22 cellular contexts compared by ENCODE assay signal in genomic region chr2:193847140-193847539, GRCh38.
DNase-seq lines count a peak whose midpoint lies in the region; TF ChIP-seq lines count a peak whose summit lies in the region.
"Had no signal": no experiment of that assay in that cellular context is flagged by ENCODE, and none has a peak within 500 bp of the region (broad histone marks: within the 10 kb centered on the region; RNA-seq: fewer than 3 reads in every experiment).

No MANE protein-coding gene starts in this region.

- H3K4me2 ChIP-seq in OCI-LY3 (ENCODE audit: low read length), result no peak overlapping the region

- no peaks in the 10 kb centered on the region for H3K27me3 ChIP-seq in OCI-LY3 (ENCODE audit: low read depth, low read length)
- H3K27me3 ChIP-seq: esophagus muscularis mucosa, transverse colon had no signal

- CTCF ChIA-PET in activated CD4-positive, alpha-beta T cell treated with anti-CD3 and anti-CD28 coated beads, Interleukin-2, amount 10 ng/mL, durations not matched to agents 7 days and 5 days (lab: Charles Lee), result no interaction called here

- TF ChIP-seq CTCF in OCI-LY3 (IDR thresholded peaks at IDR 0.05; ENCODE audit: low read depth, low read length), result no peak

- H3K36me3 Mint-ChIP-seq in activated CD4-positive, alpha-beta T cell treated with anti-CD3 and anti-CD28 coated beads, Interleukin-2, amount 10 ng/mL, durations not matched to agents 7 days and 5 days (ENCODE audit: low read depth), result no peaks in the 10 kb centered on the region
- H3K36me3 Mint-ChIP-seq: stimulated activated effector memory CD8-positive, alpha-beta T cell treated with anti-CD3 and anti-CD28 coated beads, Interleukin-12 subunit alpha, Interleukin-12 subunit beta, amount 100 ng/mL, for 72 hours had no signal

- peaks cover 9% of the 10 kb centered on the region; the same call in 1 of the 2 replicates for H3K4me1 ChIP-seq in OCI-LY3 (ENCODE audit: low read length)
- H3K4me1 ChIP-seq: esophagus muscularis mucosa, lower lobe of right lung, transverse colon had no signal

- POLR2A ChIA-PET in activated CD4-positive, alpha-beta T cell treated with anti-CD3 and anti-CD28 coated beads, Interleukin-2, amount 10 ng/mL, durations not matched to agents 7 days and 5 days (lab: Charles Lee), result no interaction called here

- H3K27ac ChIP-seq in OCI-LY3 (ENCODE audit: low read length), result no peak overlapping the region
- H3K27ac ChIP-seq: coronary artery, esophagus muscularis mucosa, lower lobe of right lung, SK-N-MC, transverse colon had no signal

- DNase-seq in EL, result peak; percentile 7
- peak; percentile 40 for DNase-seq in dedifferentiated amniotic fluid mesenchymal stem cell (ENCODE audit: extremely low spot score)
- DNase-seq in myocyte (ENCODE audit: low read depth), result peak; percentile 73
- no peak for DNase-seq in NCI-H1417 (lab: John Stamatoyannopoulos, UW)
- no peak for DNase-seq in activated CD4-positive, alpha-beta T cell treated with anti-CD3 and anti-CD28 coated beads, Interleukin-2, amount 10 ng/mL, durations not matched to agents 7 days and 5 days
- DNase-seq in activated gamma-delta T cell (lab: John Stamatoyannopoulos, UW), result no peak
- DNase-seq in effector CD8-positive, alpha-beta T cell (lab: John Stamatoyannopoulos, UW), result no peak
- DNase-seq: activated CD8-positive, alpha-beta T cell treated with anti-CD3 and anti-CD28 coated beads for 36 hours; amniotic stem cell; DMS79 treated with DMSO at 0.1 percent for 48 hours; IMR-90; lower lobe of right lung; NCI-H1048; transverse colon had no signal

- peak overlapping the region; percentile 44 for H2AFZ ChIP-seq in OCI-LY3 (ENCODE audit: low read depth, low read length)

- no peak overlapping the region for H3K27ac Mint-ChIP-seq in activated CD4-positive, alpha-beta T cell treated with anti-CD3 and anti-CD28 coated beads, Interleukin-2, amount 10 ng/mL, durations not matched to agents 7 days and 5 days
- H3K27ac Mint-ChIP-seq: activated CD8-positive, alpha-beta T cell treated with anti-CD3 and anti-CD28 coated beads for 36 hours; activated T-helper 1 cell treated with anti-CD3 and anti-CD28 coated beads, Interleukin-12 subunit alpha, Interleukin-12 subunit beta, Interleukin-2, Interleukin-4 antibody, amounts not matched to agents 30 ng/mL and 10 ng/mL and 1 ng/mL, durations not matched to agents 14 hours and 24 hours and 36 hours; B cell; stimulated activated effector memory CD8-positive, alpha-beta T cell treated with anti-CD3 and anti-CD28 coated beads, Interleukin-12 subunit alpha, Interleukin-12 subunit beta, amount 100 ng/mL, for 72 hours had no signal

- no peak overlapping the region for H3K4me3 Mint-ChIP-seq in activated CD4-positive, alpha-beta T cell treated with anti-CD3 and anti-CD28 coated beads, Interleukin-2, amount 10 ng/mL, durations not matched to agents 7 days and 5 days
- H3K4me3 Mint-ChIP-seq: activated CD8-positive, alpha-beta T cell treated with anti-CD3 and anti-CD28 coated beads for 36 hours; activated T-helper 1 cell treated with anti-CD3 and anti-CD28 coated beads, Interleukin-12 subunit alpha, Interleukin-12 subunit beta, Interleukin-2, Interleukin-4 antibody, amounts not matched to agents 30 ng/mL and 10 ng/mL and 1 ng/mL, durations not matched to agents 14 hours and 24 hours and 36 hours; B cell; stimulated activated effector memory CD8-positive, alpha-beta T cell treated with anti-CD3 and anti-CD28 coated beads, Interleukin-12 subunit alpha, Interleukin-12 subunit beta, amount 100 ng/mL, for 72 hours had no signal

- H4K20me1 ChIP-seq in OCI-LY3 (ENCODE audit: insufficient read depth, low read length), result no peaks in the 10 kb centered on the region

- no peaks in the 10 kb centered on the region for H3K27me3 Mint-ChIP-seq in activated CD4-positive, alpha-beta T cell treated with anti-CD3 and anti-CD28 coated beads, Interleukin-2, amount 10 ng/mL, durations not matched to agents 7 days and 5 days
- H3K27me3 Mint-ChIP-seq: activated CD8-positive, alpha-beta T cell treated with anti-CD3 and anti-CD28 coated beads for 36 hours; B cell had no signal

- no peaks in the 10 kb centered on the region for H3K4me1 Mint-ChIP-seq in activated CD4-positive, alpha-beta T cell treated with anti-CD3 and anti-CD28 coated beads, Interleukin-2, amount 10 ng/mL, durations not matched to agents 7 days and 5 days
- H3K4me1 Mint-ChIP-seq: B cell; stimulated activated effector memory CD8-positive, alpha-beta T cell treated with anti-CD3 and anti-CD28 coated beads, Interleukin-12 subunit alpha, Interleukin-12 subunit beta, amount 100 ng/mL, for 72 hours had no signal

- no peaks in the 10 kb centered on the region for H3K36me3 ChIP-seq in OCI-LY3 (replicated peaks; ENCODE audit: low read depth, low read length)
- H3K36me3 ChIP-seq: esophagus muscularis mucosa, lower lobe of right lung, transverse colon had no signal

- H3K4me3 ChIP-seq in OCI-LY3 (ENCODE audit: low read length), result no peak overlapping the region
- H3K4me3 ChIP-seq: coronary artery, esophagus muscularis mucosa, GM12878, lower lobe of right lung, SK-N-MC, transverse colon had no signal

- no peaks in the 10 kb centered on the region for H3K79me2 ChIP-seq in OCI-LY3 (ENCODE audit: low read length)

- H3K9ac ChIP-seq in OCI-LY3 (ENCODE audit: low read length), result no peak overlapping the region

- H3K9me3 ChIP-seq in OCI-LY3 (ENCODE audit: insufficient read depth, low read length), result no peaks in the 10 kb centered on the region
- H3K9me3 ChIP-seq: esophagus muscularis mucosa, lower lobe of right lung, transverse colon had no signal

- H3K9me3 Mint-ChIP-seq in activated CD4-positive, alpha-beta T cell treated with anti-CD3 and anti-CD28 coated beads, Interleukin-2, amount 10 ng/mL, durations not matched to agents 7 days and 5 days, result no peaks in the 10 kb centered on the region
- H3K9me3 Mint-ChIP-seq: activated CD8-positive, alpha-beta T cell treated with anti-CD3 and anti-CD28 coated beads for 36 hours; activated T-helper 1 cell treated with anti-CD3 and anti-CD28 coated beads, Interleukin-12 subunit alpha, Interleukin-12 subunit beta, Interleukin-2, Interleukin-4 antibody, amounts not matched to agents 30 ng/mL and 10 ng/mL and 1 ng/mL, durations not matched to agents 14 hours and 24 hours and 36 hours had no signal

Comparison
In these comparisons a context has a peak if more than half of its experiments do, and no peak if none do; other contexts are left out.
1. DNase-seq: peak in EL (single experiment), dedifferentiated amniotic fluid mesenchymal stem cell (single experiment) and myocyte (single experiment); none in NCI-H1417 (0 of 3), activated CD4-positive, alpha-beta T cell treated with anti-CD3 and anti-CD28 coated beads, Interleukin-2, amount 10 ng/mL, durations not matched to agents 7 days and 5 days (single experiment), activated gamma-delta T cell (single experiment) and effector CD8-positive, alpha-beta T cell (single experiment).